In genomic region chr7:925601-926000, GRCh38 we compare ENCODE assay signal across 11 cellular contexts. TPM values are rescaled to one million over a fixed set of nuclear protein-coding genes. Genes with fewer than 3 reads are reported as not detected.
DNase-seq lines count a peak whose midpoint lies in the region; ATAC-seq and TF ChIP-seq lines count a peak whose summit lies in the region.
"Had no signal": no experiment of that assay in that cellular context is flagged by ENCODE, and none has a peak within 500 bp of the region (broad histone marks: within the 10 kb centered on the region; RNA-seq: fewer than 3 reads in every experiment).

No MANE protein-coding gene starts in this region.

- intact Hi-C loops in heart left ventricle (cut with DNase I) = no loop called here

- ATAC-seq in heart left ventricle (peak in 2 of 4 donors; percentile 10 to 21), HG02610 (IDR thresholded peaks at IDR 0.05; ENCODE audit: unreplicated experiment) (no peak), GM18867 (IDR thresholded peaks at IDR 0.05; ENCODE audit: unreplicated experiment) (no peak), HG03139 (IDR thresholded peaks at IDR 0.05; ENCODE audit: unreplicated experiment) (no peak)

- no peaks in the 10 kb centered on the region for H3K9me3 ChIP-seq in heart left ventricle

- DNase-seq in COLO829 (ENCODE audit: low spot score) (peak; percentile 68), heart left ventricle (peak in 4 of 5 donors; percentile 21 to 72 (median 33)), NCI-H2227 treated with DMSO at 0.1 percent for 48 hours (lab: John Stamatoyannopoulos, UW) (no peak)
- peak; percentile 85 for DNase-seq in activated CD8-positive, alpha-beta memory T cell treated with anti-CD3 and anti-CD28 coated beads, Interleukin-2, amount 50 U/mL, for 1 hour (ENCODE audit: extremely low read depth)
- peak; percentile 52 for DNase-seq in stimulated activated CD8-positive, alpha-beta memory T cell treated with anti-CD3 and anti-CD28 coated beads, Interleukin-15, amount 100 ng/mL, for 24 hours (ENCODE audit: low read depth)
- DNase-seq: DMS153, NCI-H1930 had no signal

- no peak for TF ChIP-seq POLR2A in heart left ventricle (IDR thresholded peaks at IDR 0.05)

- H3K4me1 ChIP-seq in heart left ventricle = peaks cover 0 to 62% (median 10%) of the 10 kb centered on the region in 12 donors

- WGBS in heart left ventricle, 4 donors = 58 to 70% (median 68%) methylated on average over 12 to 18 of the region's 18 CpGs

- peaks cover 0 to 5% (median 0%) of the 10 kb centered on the region in 9 donors for H3K27me3 ChIP-seq in heart left ventricle

- H3K36me3 ChIP-seq in heart left ventricle = no peaks in the 10 kb centered on the region

- no peak for TF ChIP-seq CTCF in heart left ventricle (IDR thresholded peaks at IDR 0.05)

- peak overlapping the region in 1 of 12 donors; percentile 55 for H3K27ac ChIP-seq in heart left ventricle

- H3K4me3 ChIP-seq in heart left ventricle = no peak overlapping the region

RNA-seq across cellular contexts. Expression of gene ADAP1, which starts 28.9 kb away (rescaled TPM):
- 10 to 100 TPM in 6 of 9 donors, 1 to 10 TPM in 3; 7.0 to 16.5 (median 12.0) TPM for total RNA-seq in heart left ventricle
- 10 to 100 TPM in 1 of 2 donors, 1 to 10 TPM in 1; 3.1 to 14.0 TPM for polyA plus RNA-seq in heart left ventricle

RNA-seq across cellular contexts. Expression of gene GET4, which starts 49.2 kb away (rescaled TPM):
- total RNA-seq in heart left ventricle = 10 to 100 TPM; 14.6 to 27.3 (median 18.6) TPM
- 10 to 100 TPM; 19.7 to 34.1 TPM for polyA plus RNA-seq in heart left ventricle

RNA-seq across cellular contexts. Expression of gene COX19, which starts 49.7 kb away (rescaled TPM):
- 1 to 10 TPM; 3.1 to 7.8 (median 6.5) TPM for total RNA-seq in heart left ventricle
- polyA plus RNA-seq in heart left ventricle = 1 to 10 TPM; 5.7 to 6.6 TPM

RNA-seq across cellular contexts. Expression of gene CYP2W1, which starts 57.4 kb away (rescaled TPM):
- not detected for total RNA-seq in heart left ventricle
- not detected for polyA plus RNA-seq in heart left ventricle
- total RNA-seq: neural crest cell had no signal
